Comparison of ENCODE assay signal across 21 cellular contexts in the genomic region with DNA sequence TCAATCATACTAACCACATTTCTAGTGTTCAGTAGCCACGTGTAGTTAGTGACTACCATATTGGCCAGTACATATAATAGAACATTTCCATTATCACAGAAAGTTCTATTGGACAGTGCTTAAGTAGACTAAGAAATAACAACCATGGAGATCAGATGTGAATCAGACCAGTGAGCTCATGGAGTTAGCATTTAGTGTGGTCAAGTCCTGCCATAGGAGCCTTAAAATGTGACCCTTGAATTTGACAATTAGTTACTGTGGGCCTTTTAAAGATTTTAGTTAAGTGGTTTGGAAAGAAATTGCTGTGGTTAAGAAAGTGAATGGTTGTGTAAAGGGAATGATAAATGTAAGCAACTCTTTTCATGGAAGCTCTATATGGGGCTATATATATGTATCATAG.
DNase-seq lines count a peak whose midpoint lies in the region; ATAC-seq and TF ChIP-seq lines count a peak whose summit lies in the region.
"Had no signal": no experiment of that assay in that cellular context is flagged by ENCODE, and none has a peak within 500 bp of the region (broad histone marks: within the 10 kb centered on the region; RNA-seq: fewer than 3 reads in every experiment).

No MANE protein-coding gene starts in this region.

- peaks cover 5% of the 10 kb centered on the region for H3K36me3 Mint-ChIP-seq in chondrocyte (ENCODE audit: low read depth)
- H3K36me3 Mint-ChIP-seq in activated naive CD4-positive, alpha-beta T cell treated with anti-CD3 and anti-CD28 coated beads, Interleukin-2, amount 50 U/mL, for 72 hours = no peaks in the 10 kb centered on the region

- peaks cover 14% of the 10 kb centered on the region for H3K4me1 Mint-ChIP-seq in chondrocyte (ENCODE audit: low read depth)

- H3K4me3 Mint-ChIP-seq in chondrocyte (ENCODE audit: unreplicated experiment) = no peak overlapping the region
- H3K4me3 Mint-ChIP-seq: activated T-cell treated with anti-CD3 and anti-CD28 coated beads, Interleukin-2, amount 50 U/mL, for 24 hours; naive thymus-derived CD4-positive, alpha-beta T cell had no signal

- ATAC-seq in activated naive CD4-positive, alpha-beta T cell treated with anti-CD3 and anti-CD28 coated beads, Interleukin-2, amount 50 U/mL, for 72 hours = no peak
- ATAC-seq: heart right ventricle; left lung; naive thymus-derived CD4-positive, alpha-beta T cell had no signal

- peaks cover 7% of the 10 kb centered on the region for H3K9me3 Mint-ChIP-seq in chondrocyte (ENCODE audit: low read depth)
- no peaks in the 10 kb centered on the region for H3K9me3 Mint-ChIP-seq in activated naive CD4-positive, alpha-beta T cell treated with anti-CD3 and anti-CD28 coated beads, Interleukin-2, amount 50 U/mL, for 72 hours
- H3K9me3 Mint-ChIP-seq: activated T-cell treated with anti-CD3 and anti-CD28 coated beads, Interleukin-2, amount 50 U/mL, for 24 hours had no signal

- H3K27me3 Mint-ChIP-seq in chondrocyte (ENCODE audit: low read depth) = no peaks in the 10 kb centered on the region
- H3K27me3 Mint-ChIP-seq: activated T-cell treated with anti-CD3 and anti-CD28 coated beads, Interleukin-2, amount 50 U/mL, for 24 hours; naive thymus-derived CD4-positive, alpha-beta T cell had no signal

- H3K27ac Mint-ChIP-seq in chondrocyte (ENCODE audit: unreplicated experiment) = no peak overlapping the region
- H3K27ac Mint-ChIP-seq in activated naive CD4-positive, alpha-beta T cell treated with anti-CD3 and anti-CD28 coated beads, Interleukin-2, amount 50 U/mL, for 72 hours = peak overlapping the region in 1 of 2 donors; percentile 18
- H3K27ac Mint-ChIP-seq: activated T-cell treated with anti-CD3 and anti-CD28 coated beads, Interleukin-2, amount 50 U/mL, for 24 hours had no signal

- no peak for TF ChIP-seq CTCF in chondrocyte (IDR thresholded peaks at IDR 0.05)

- peak; percentile 10 for DNase-seq in AG08395 (ENCODE audit: low spot score)
- DNase-seq in HCEC 1CT = peak; percentile 37
- peak; percentile 80 for DNase-seq in astrocyte of the hippocampus (ENCODE audit: low read depth, low spot score)
- peak; percentile 75 for DNase-seq in iris pigment epithelial cell (ENCODE audit: low read depth)
- no peak for DNase-seq in chondrocyte (ENCODE audit: low spot score)
- no peak for DNase-seq in T1000 (lab: John Stamatoyannopoulos, UW)
- no peak for DNase-seq in activated naive CD4-positive, alpha-beta T cell treated with anti-CD3 and anti-CD28 coated beads, Interleukin-2, amount 50 U/mL, for 72 hours (ENCODE audit: low spot score in 2 of 2)
- DNase-seq in NCI-H128 (lab: John Stamatoyannopoulos, UW; ENCODE audit: unreplicated experiment) = no peak
- DNase-seq: activated CD8-positive, alpha-beta memory T cell treated with anti-CD3 and anti-CD28 coated beads for 24 hours; activated T-cell treated with anti-CD3 and anti-CD28 coated beads, Interleukin-2, amount 50 U/mL, for 24 hours; adrenal gland; heart right ventricle; KBM-7; left lung; naive thymus-derived CD4-positive, alpha-beta T cell; NCI-H1694; NCI-H526; occipital lobe; Peyer's patch; small intestine; stimulated activated CD4-positive, alpha-beta T cell treated with anti-CD3 and anti-CD28 coated beads, Interleukin-1b, Interleukin-23, amount 100 ng/mL, for 48 hours had no signal

Comparison
In these comparisons a context has a peak if more than half of its experiments do, and no peak if none do; other contexts are left out.
1. DNase-seq: peak in AG08395 (single experiment), HCEC 1CT (single experiment), astrocyte of the hippocampus (single experiment) and iris pigment epithelial cell (single experiment); none in chondrocyte (single experiment), T1000 (single experiment), activated naive CD4-positive, alpha-beta T cell treated with anti-CD3 and anti-CD28 coated beads, Interleukin-2, amount 50 U/mL, for 72 hours (0 of 2) and NCI-H128 (single experiment).